ENCODE assay signal across 2 cellular contexts in the genomic region with DNA sequence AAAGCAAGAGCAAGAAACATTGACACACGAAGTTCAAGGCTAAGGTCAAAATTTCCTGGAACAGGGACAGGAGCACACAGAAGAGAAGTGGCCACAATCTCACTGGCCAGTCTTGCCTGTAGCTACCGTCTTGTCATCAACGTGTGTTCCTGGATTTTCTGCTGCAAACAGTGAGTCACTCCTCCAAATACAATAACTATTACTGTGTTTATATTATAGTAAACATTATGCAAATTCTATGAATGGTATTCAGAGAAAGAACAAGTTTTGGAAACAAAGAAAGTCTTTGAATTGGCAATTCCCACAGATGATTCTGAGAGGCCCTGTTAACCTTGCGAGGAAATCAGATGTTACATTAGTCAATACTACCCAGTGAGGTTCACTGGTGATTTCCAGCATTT.
TF ChIP-seq lines count a peak whose summit lies in the region.

No MANE protein-coding gene starts in this region.

TF ChIP-seq in IMR-90, 13 proteins besides CTCF, POLR2A, EP300 and RAD21:
- TF ChIP-seq FOS (IDR thresholded peaks at IDR 0.05; ENCODE audit: low read depth, low read length) (0 out of 2 replicates have a peak, but pooled peaks have one; percentile 39), RCOR1 (IDR thresholded peaks at IDR 0.05; ENCODE audit: insufficient replicate concordance, low read length) (no peak)

TF ChIP-seq in GM12891, 5 proteins besides CTCF, POLR2A, EP300 and RAD21:
- TF ChIP-seq POLR2AphosphoS5 (IDR thresholded peaks at IDR 0.05; ENCODE audit: low read depth, low read length), result no peak
- no peak for TF ChIP-seq POU2F2 (IDR thresholded peaks at IDR 0.05; ENCODE audit: low read depth, low read length)
- no peak for TF ChIP-seq SPI1 (IDR thresholded peaks at IDR 0.05; ENCODE audit: low read depth, low read length)
- no peak for TF ChIP-seq PAX5 (IDR thresholded peaks at IDR 0.05; ENCODE audit: insufficient read depth, low read length, severe bottlenecking)
- TF ChIP-seq TAF1 (IDR thresholded peaks at IDR 0.05; ENCODE audit: low read depth, low read length), result no peak
